16 cellular contexts compared by ENCODE assay signal in the genomic region with DNA sequence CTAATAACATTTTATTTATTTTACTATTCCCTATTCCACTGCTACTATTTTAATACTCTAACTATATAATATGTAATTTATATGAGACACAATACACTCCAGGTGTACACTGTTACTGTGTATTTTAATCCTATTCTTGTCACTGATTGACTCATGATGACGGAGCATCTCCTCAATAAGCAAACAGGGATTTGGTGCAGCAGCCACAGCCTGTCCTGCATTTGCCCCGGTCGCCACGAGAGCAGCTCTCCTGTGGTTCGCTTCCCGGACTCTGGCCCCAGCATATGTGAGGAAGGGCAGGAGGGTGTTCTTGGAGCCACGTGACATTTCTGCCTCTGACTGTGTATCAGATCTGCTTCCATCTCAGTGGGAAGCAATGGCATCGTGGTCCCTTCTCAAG.
"Had no signal": no experiment of that assay in that cellular context is flagged by ENCODE, and none has a peak within 500 bp of the region (broad histone marks: within the 10 kb centered on the region; RNA-seq: fewer than 3 reads in every experiment).

No MANE protein-coding gene starts in this region.

- H3K4me3 ChIP-seq: left lung, neural progenitor cell, pancreas, thyroid gland had no signal

- H3K9me3 Mint-ChIP-seq: activated B cell treated with CpG ODN at 0.5 μM for 24 hours; activated naive CD4-positive, alpha-beta T cell treated with anti-CD3 and anti-CD28 coated beads, Interleukin-2, amount 50 U/mL, for 24 hours; activated T-helper 2 cell treated with anti-CD3 and anti-CD28 coated beads, Interferon-gamma antibody, Interleukin-2, Interleukin-4, amounts not matched to agents 10 μg/mL and 5 μg/mL and 100 μg/mL, durations not matched to agents 14 hours and 24 hours and 36 hours; brain; neural progenitor cell; T-helper 1 cell treated with Interleukin-12 subunit alpha and Interleukin-12 subunit beta and Interleukin-4 antibody, amounts not matched to agents 30 μg/mL and 1 μg/mL, for 36 hours had no signal

- H3K36me3 Mint-ChIP-seq: activated naive CD4-positive, alpha-beta T cell treated with anti-CD3 and anti-CD28 coated beads, Interleukin-2, amount 50 U/mL, for 24 hours; brain; neural progenitor cell had no signal

- H3K27ac Mint-ChIP-seq: activated B cell treated with CpG ODN at 0.5 μM for 24 hours; activated naive CD4-positive, alpha-beta T cell treated with anti-CD3 and anti-CD28 coated beads, Interleukin-2, amount 50 U/mL, for 24 hours; activated T-helper 2 cell treated with anti-CD3 and anti-CD28 coated beads, Interferon-gamma antibody, Interleukin-2, Interleukin-4, amounts not matched to agents 10 μg/mL and 5 μg/mL and 100 μg/mL, durations not matched to agents 14 hours and 24 hours and 36 hours; neural progenitor cell; T-helper 1 cell treated with Interleukin-12 subunit alpha and Interleukin-12 subunit beta and Interleukin-4 antibody, amounts not matched to agents 30 μg/mL and 1 μg/mL, for 36 hours had no signal

- H3K27me3 Mint-ChIP-seq: activated B cell treated with CpG ODN at 0.5 μM for 24 hours, brain had no signal

- H3K4me1 Mint-ChIP-seq: activated naive CD4-positive, alpha-beta T cell treated with anti-CD3 and anti-CD28 coated beads, Interleukin-2, amount 50 U/mL, for 24 hours had no signal

- H3K4me3 Mint-ChIP-seq: activated B cell treated with CpG ODN at 0.5 μM for 24 hours; activated naive CD4-positive, alpha-beta T cell treated with anti-CD3 and anti-CD28 coated beads, Interleukin-2, amount 50 U/mL, for 24 hours; brain; neural progenitor cell; T-helper 1 cell treated with Interleukin-12 subunit alpha and Interleukin-12 subunit beta and Interleukin-4 antibody, amounts not matched to agents 30 μg/mL and 1 μg/mL, for 36 hours had no signal

- H3K27me3 ChIP-seq: neural progenitor cell, pancreas, thyroid gland had no signal

- H3K4me1 ChIP-seq: pancreas had no signal

- H3K36me3 ChIP-seq: left lung, neural progenitor cell, pancreas, thyroid gland had no signal

- ATAC-seq: esophagus mucosa had no signal

- H3K9ac ChIP-seq: neural progenitor cell had no signal

- H3K9me3 ChIP-seq: left lung, pancreas, thyroid gland had no signal

- H3K27ac ChIP-seq: left lung, neural progenitor cell, pancreas, thyroid gland had no signal

- DNase-seq: activated B cell treated with CpG ODN at 0.5 μM for 24 hours; activated CD4-positive, alpha-beta T cell treated with anti-CD3 and anti-CD28 coated beads, Interleukin-2, amount 50 U/mL, for 1 hour; activated T-cell treated with anti-CD3 and anti-CD28 coated beads for 4 hours; foreskin fibroblast; head of caudate nucleus; mesenchymal stem cell; pancreas; small intestine had no signal

- H3K4me2 ChIP-seq: neural progenitor cell had no signal
